8 cellular contexts compared by ENCODE assay signal in genomic region chr14:101808894-101809670, GRCh38. TPM values are rescaled to one million over a fixed set of nuclear protein-coding genes. Genes with fewer than 3 reads are reported as not detected.
DNase-seq lines count a peak whose midpoint lies in the region; ATAC-seq and TF ChIP-seq lines count a peak whose summit lies in the region.

No MANE protein-coding gene starts in this region.

- DNase-seq in MM.1S, result no peak
- DNase-seq in effector memory CD4-positive, alpha-beta T cell, result no peak
- no peak for DNase-seq in neural crest cell (ENCODE audit: low read depth, low spot score)
- no peak for DNase-seq in HPDE6-E6E7 (ENCODE audit: extremely low spot score)
- no peak for DNase-seq in GM03348 (ENCODE audit: low spot score)

- H2AFZ ChIP-seq in MM.1S (ENCODE audit: low read length), result no peak overlapping the region

- ATAC-seq in GM19452 (IDR thresholded peaks at IDR 0.05; ENCODE audit: unreplicated experiment), result no peak
- no peak for ATAC-seq in HG03196 (IDR thresholded peaks at IDR 0.05; ENCODE audit: unreplicated experiment)

- H3K4me3 ChIP-seq in MM.1S (ENCODE audit: low read length), result peak overlapping the region; percentile 87
- peak overlapping the region; percentile 57 for H3K4me3 ChIP-seq in effector memory CD4-positive, alpha-beta T cell (ENCODE audit: insufficient read depth, low read depth, low read length, poor library complexity, severe bottlenecking)

- H3K27ac ChIP-seq in C4-2B, result peak overlapping the region; percentile 96
- H3K27ac ChIP-seq in MM.1S (ENCODE audit: low read length), result peak overlapping the region; percentile 100
- H3K27ac ChIP-seq in effector memory CD4-positive, alpha-beta T cell (ENCODE audit: insufficient read depth, low read length, poor library complexity, severe bottlenecking), result peak overlapping the region; percentile 97

- H3K9ac ChIP-seq in MM.1S (ENCODE audit: low read length), result peak overlapping the region; percentile 100

- H3K36me3 ChIP-seq in MM.1S (replicated peaks; ENCODE audit: insufficient read depth, low read length), result no peaks in the 10 kb centered on the region
- H3K36me3 ChIP-seq in effector memory CD4-positive, alpha-beta T cell (ENCODE audit: control insufficient read depth, insufficient read depth, low read length), result no peaks in the 10 kb centered on the region

- TF ChIP-seq CTCF in C4-2B (conservative IDR thresholded peaks at IDR 0.05) (no peak), MM.1S (IDR thresholded peaks at IDR 0.05; ENCODE audit: low read length) (no peak), neural crest cell (conservative IDR thresholded peaks at IDR 0.05) (no peak)

- H3K27me3 ChIP-seq in MM.1S (replicated peaks; ENCODE audit: insufficient read depth, low read length), result no peaks in the 10 kb centered on the region
- H3K27me3 ChIP-seq in effector memory CD4-positive, alpha-beta T cell (replicated peaks; ENCODE audit: control insufficient read depth, insufficient read depth, low read length, poor library complexity, severe bottlenecking), result no peaks in the 10 kb centered on the region

- H3K4me1 Mint-ChIP-seq in neural crest cell, result peaks cover 37% of the 10 kb centered on the region

- H3K9me3 Mint-ChIP-seq in neural crest cell, result no peaks in the 10 kb centered on the region

- H4K20me1 ChIP-seq in MM.1S (ENCODE audit: insufficient read depth, low read length), result no peaks in the 10 kb centered on the region

- H3K4me3 Mint-ChIP-seq in neural crest cell, result peak overlapping the region; percentile 95

- peaks cover 3% of the 10 kb centered on the region for H3K36me3 Mint-ChIP-seq in neural crest cell (ENCODE audit: low read depth)

- H3K79me2 ChIP-seq in MM.1S (ENCODE audit: low read length), result peaks cover 39% of the 10 kb centered on the region

- peaks cover 5% of the 10 kb centered on the region for H3F3A ChIP-seq in MM.1S (ENCODE audit: insufficient read depth, low read length)

- peak overlapping the region; percentile 87; the same call in 1 of the 2 replicates for H3K4me2 ChIP-seq in MM.1S (ENCODE audit: low read depth, low read length)

- H3K9me3 ChIP-seq in MM.1S (replicated peaks; ENCODE audit: insufficient read depth, low read length), result no peaks in the 10 kb centered on the region
- H3K9me3 ChIP-seq in effector memory CD4-positive, alpha-beta T cell (ENCODE audit: control insufficient read depth, low read length), result no peaks in the 10 kb centered on the region

- H3K9me2 ChIP-seq in MM.1S (replicated peaks; ENCODE audit: insufficient read depth, low read length), result no peaks in the 10 kb centered on the region

- peaks cover 19% of the 10 kb centered on the region for H3K4me1 ChIP-seq in MM.1S (ENCODE audit: low read length)
- peaks cover 21% of the 10 kb centered on the region for H3K4me1 ChIP-seq in effector memory CD4-positive, alpha-beta T cell (ENCODE audit: control insufficient read depth, insufficient read depth, low read length, poor library complexity, severe bottlenecking)

- H3K27ac Mint-ChIP-seq in neural crest cell (ENCODE audit: unreplicated experiment), result peak overlapping the region; percentile 60

- H3K27me3 Mint-ChIP-seq in neural crest cell (ENCODE audit: low read depth), result no peaks in the 10 kb centered on the region

RNA-seq across cellular contexts. Expression of gene PPP2R5C, which starts 47.6 kb away (rescaled TPM):
- total RNA-seq in neural crest cell, result 122 and 134 TPM in 2 replicates
